1 cellular context compared by ENCODE assay signal in the genomic region with DNA sequence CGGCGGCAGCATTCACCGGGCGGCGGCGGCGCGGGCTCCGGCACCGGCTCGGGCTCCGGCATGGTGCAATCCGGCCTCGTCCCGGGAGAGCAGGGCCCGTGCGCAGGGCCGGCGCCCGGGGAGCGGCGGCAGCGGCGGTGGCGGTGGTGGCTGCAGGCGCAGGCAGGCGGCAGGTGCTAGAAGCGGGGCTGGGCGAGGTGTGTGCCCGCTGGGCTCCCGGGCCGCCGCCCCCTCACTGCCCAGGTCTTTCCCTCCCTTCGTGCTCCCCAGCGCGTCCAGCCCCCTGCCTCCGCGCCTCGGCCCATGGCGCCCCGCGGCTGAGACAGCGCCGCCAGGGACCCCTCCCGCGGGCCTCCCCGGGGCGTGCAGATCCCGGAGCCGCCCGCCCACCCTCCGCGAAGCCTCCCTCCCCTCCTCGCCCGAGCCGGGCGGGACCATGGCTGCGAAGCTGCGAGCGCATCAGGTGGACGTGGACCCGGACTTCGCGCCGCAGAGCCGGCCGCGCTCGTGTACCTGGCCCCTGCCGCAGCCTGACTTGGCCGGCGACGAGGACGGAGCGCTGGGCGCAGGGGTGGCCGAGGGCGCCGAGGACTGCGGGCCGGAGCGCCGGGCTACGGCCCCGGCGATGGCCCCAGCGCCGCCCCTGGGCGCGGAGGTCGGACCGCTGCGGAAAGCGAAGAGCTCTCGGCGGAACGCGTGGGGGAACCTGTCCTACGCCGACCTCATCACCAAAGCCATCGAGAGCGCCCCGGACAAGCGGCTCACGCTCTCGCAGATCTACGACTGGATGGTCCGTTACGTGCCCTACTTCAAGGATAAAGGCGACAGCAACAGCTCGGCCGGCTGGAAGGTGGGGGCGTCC.
TF ChIP-seq lines count a peak whose summit lies in the region.

No MANE protein-coding gene starts in this region.

TF ChIP-seq in K562, 482 proteins besides CTCF, POLR2A, EP300 and RAD21 (continued from another document):
- no peak for TF ChIP-seq ZNF407 (IDR thresholded peaks at IDR 0.05; ENCODE audit: low read depth)
- no peak for TF ChIP-seq SP1 (CRISPR knock-in tag; IDR thresholded peaks at IDR 0.05)
- TF ChIP-seq DPF2 (IDR thresholded peaks at IDR 0.05), result no peak
- no peak for TF ChIP-seq ZSCAN29 (IDR thresholded peaks at IDR 0.05)
- TF ChIP-seq KDM1A (IDR thresholded peaks at IDR 0.05), result no peak
- TF ChIP-seq, protein P1, sequence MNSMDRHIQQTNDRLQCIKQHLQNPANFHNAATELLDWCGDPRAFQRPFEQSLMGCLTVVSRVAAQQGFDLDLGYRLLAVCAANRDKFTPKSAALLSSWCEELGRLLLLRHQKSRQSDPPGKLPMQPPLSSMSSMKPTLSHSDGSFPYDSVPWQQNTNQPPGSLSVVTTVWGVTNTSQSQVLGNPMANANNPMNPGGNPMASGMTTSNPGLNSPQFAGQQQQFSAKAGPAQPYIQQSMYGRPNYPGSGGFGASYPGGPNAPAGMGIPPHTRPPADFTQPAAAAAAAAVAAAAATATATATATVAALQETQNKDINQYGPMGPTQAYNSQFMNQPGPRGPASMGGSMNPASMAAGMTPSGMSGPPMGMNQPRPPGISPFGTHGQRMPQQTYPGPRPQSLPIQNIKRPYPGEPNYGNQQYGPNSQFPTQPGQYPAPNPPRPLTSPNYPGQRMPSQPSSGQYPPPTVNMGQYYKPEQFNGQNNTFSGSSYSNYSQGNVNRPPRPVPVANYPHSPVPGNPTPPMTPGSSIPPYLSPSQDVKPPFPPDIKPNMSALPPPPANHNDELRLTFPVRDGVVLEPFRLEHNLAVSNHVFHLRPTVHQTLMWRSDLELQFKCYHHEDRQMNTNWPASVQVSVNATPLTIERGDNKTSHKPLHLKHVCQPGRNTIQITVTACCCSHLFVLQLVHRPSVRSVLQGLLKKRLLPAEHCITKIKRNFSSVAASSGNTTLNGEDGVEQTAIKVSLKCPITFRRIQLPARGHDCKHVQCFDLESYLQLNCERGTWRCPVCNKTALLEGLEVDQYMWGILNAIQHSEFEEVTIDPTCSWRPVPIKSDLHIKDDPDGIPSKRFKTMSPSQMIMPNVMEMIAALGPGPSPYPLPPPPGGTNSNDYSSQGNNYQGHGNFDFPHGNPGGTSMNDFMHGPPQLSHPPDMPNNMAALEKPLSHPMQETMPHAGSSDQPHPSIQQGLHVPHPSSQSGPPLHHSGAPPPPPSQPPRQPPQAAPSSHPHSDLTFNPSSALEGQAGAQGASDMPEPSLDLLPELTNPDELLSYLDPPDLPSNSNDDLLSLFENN (IDR thresholded peaks at IDR 0.05; ENCODE audit: low read depth in 2 of 2, low read length in 2 of 2), result no peak
- no peak for TF ChIP-seq HDAC8 (tag; IDR thresholded peaks at IDR 0.05)
- TF ChIP-seq, protein P2, sequence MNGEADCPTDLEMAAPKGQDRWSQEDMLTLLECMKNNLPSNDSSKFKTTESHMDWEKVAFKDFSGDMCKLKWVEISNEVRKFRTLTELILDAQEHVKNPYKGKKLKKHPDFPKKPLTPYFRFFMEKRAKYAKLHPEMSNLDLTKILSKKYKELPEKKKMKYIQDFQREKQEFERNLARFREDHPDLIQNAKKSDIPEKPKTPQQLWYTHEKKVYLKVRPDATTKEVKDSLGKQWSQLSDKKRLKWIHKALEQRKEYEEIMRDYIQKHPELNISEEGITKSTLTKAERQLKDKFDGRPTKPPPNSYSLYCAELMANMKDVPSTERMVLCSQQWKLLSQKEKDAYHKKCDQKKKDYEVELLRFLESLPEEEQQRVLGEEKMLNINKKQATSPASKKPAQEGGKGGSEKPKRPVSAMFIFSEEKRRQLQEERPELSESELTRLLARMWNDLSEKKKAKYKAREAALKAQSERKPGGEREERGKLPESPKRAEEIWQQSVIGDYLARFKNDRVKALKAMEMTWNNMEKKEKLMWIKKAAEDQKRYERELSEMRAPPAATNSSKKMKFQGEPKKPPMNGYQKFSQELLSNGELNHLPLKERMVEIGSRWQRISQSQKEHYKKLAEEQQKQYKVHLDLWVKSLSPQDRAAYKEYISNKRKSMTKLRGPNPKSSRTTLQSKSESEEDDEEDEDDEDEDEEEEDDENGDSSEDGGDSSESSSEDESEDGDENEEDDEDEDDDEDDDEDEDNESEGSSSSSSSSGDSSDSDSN (IDR thresholded peaks at IDR 0.05; ENCODE audit: borderline replicate concordance in 1 of 2, low read depth in 2 of 2, low read length in 2 of 2), result peak; percentile 72 to 91; a peak in 3 of 4 replicates
- TF ChIP-seq ATF1 (CRISPR knock-in tag; IDR thresholded peaks at IDR 0.05), result no peak
- TF ChIP-seq ATF1 (tag; IDR thresholded peaks at IDR 0.05), result no peak; the same call in 1 of the 2 replicates
- TF ChIP-seq DACH1 (IDR thresholded peaks at IDR 0.05; ENCODE audit: partially characterized antibody), result no peak
- TF ChIP-seq, protein P3, sequence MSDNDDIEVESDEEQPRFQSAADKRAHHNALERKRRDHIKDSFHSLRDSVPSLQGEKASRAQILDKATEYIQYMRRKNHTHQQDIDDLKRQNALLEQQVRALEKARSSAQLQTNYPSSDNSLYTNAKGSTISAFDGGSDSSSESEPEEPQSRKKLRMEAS (CRISPR knock-in tag; IDR thresholded peaks at IDR 0.05), result peak; percentile 67
- TF ChIP-seq, protein P4, sequence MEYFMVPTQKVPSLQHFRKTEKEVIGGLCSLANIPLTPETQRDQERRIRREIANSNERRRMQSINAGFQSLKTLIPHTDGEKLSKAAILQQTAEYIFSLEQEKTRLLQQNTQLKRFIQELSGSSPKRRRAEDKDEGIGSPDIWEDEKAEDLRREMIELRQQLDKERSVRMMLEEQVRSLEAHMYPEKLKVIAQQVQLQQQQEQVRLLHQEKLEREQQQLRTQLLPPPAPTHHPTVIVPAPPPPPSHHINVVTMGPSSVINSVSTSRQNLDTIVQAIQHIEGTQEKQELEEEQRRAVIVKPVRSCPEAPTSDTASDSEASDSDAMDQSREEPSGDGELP (CRISPR knock-in tag; IDR thresholded peaks at IDR 0.05; ENCODE audit: borderline replicate concordance), result no peak
- TF ChIP-seq FOXP1 (CRISPR knock-in tag; IDR thresholded peaks at IDR 0.05), result peak; percentile 68; the same call in 1 of the 2 replicates
- TF ChIP-seq RHOXF2B (CRISPR knock-in tag; conservative IDR thresholded peaks at IDR 0.05), result no peak
- no peak for TF ChIP-seq CEBPB (tag; IDR thresholded peaks at IDR 0.05)
- no peak for TF ChIP-seq GABPA (tag; conservative IDR thresholded peaks at IDR 0.05; ENCODE audit: low read depth)
- TF ChIP-seq, protein P5, sequence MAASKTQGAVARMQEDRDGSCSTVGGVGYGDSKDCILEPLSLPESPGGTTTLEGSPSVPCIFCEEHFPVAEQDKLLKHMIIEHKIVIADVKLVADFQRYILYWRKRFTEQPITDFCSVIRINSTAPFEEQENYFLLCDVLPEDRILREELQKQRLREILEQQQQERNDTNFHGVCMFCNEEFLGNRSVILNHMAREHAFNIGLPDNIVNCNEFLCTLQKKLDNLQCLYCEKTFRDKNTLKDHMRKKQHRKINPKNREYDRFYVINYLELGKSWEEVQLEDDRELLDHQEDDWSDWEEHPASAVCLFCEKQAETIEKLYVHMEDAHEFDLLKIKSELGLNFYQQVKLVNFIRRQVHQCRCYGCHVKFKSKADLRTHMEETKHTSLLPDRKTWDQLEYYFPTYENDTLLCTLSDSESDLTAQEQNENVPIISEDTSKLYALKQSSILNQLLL (CRISPR knock-in tag; IDR thresholded peaks at IDR 0.05; ENCODE audit: borderline replicate concordance), result no peak
- no peak for TF ChIP-seq NFYB (IDR thresholded peaks at IDR 0.05; ENCODE audit: extremely low read depth, insufficient read length)
- no peak for TF ChIP-seq DMBX1 (CRISPR knock-in tag; IDR thresholded peaks at IDR 0.05; ENCODE audit: borderline replicate concordance)
- no peak for TF ChIP-seq ZNF561 (CRISPR knock-in tag; conservative IDR thresholded peaks at IDR 0.05)
- peak; percentile 91 for TF ChIP-seq L3MBTL2 (IDR thresholded peaks at IDR 0.05)
- TF ChIP-seq, protein P6, sequence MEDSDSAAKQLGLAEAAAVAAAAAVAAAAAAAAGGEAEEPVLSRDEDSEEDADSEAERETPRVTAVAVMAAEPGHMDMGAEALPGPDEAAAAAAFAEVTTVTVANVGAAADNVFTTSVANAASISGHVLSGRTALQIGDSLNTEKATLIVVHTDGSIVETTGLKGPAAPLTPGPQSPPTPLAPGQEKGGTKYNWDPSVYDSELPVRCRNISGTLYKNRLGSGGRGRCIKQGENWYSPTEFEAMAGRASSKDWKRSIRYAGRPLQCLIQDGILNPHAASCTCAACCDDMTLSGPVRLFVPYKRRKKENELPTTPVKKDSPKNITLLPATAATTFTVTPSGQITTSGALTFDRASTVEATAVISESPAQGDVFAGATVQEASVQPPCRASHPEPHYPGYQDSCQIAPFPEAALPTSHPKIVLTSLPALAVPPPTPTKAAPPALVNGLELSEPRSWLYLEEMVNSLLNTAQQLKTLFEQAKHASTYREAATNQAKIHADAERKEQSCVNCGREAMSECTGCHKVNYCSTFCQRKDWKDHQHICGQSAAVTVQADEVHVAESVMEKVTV (CRISPR knock-in tag; IDR thresholded peaks at IDR 0.05), result no peak
- TF ChIP-seq LARP7 (IDR thresholded peaks at IDR 0.05), result no peak
- TF ChIP-seq, protein P7, sequence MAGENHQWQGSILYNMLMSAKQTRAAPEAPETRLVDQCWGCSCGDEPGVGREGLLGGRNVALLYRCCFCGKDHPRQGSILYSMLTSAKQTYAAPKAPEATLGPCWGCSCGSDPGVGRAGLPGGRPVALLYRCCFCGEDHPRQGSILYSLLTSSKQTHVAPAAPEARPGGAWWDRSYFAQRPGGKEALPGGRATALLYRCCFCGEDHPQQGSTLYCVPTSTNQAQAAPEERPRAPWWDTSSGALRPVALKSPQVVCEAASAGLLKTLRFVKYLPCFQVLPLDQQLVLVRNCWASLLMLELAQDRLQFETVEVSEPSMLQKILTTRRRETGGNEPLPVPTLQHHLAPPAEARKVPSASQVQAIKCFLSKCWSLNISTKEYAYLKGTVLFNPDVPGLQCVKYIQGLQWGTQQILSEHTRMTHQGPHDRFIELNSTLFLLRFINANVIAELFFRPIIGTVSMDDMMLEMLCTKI (IDR thresholded peaks at IDR 0.05; ENCODE audit: partially characterized antibody), result no peak
- TF ChIP-seq ZNF699 (CRISPR knock-in tag; IDR thresholded peaks at IDR 0.05; ENCODE audit: insufficient replicate concordance), result no peak
- no peak for TF ChIP-seq TARDBP (IDR thresholded peaks at IDR 0.05)
- no peak for TF ChIP-seq U2AF2 (optimal IDR thresholded peaks at IDR 0.05; ENCODE audit: low read depth, low read length)
- TF ChIP-seq ZNF165 (CRISPR knock-in tag; IDR thresholded peaks at IDR 0.05; ENCODE audit: borderline replicate concordance), result no peak
TF ChIP-seq in K562: peak in this region for 29.
